ENCODE assay signal across 1 cellular context in the genomic region with DNA sequence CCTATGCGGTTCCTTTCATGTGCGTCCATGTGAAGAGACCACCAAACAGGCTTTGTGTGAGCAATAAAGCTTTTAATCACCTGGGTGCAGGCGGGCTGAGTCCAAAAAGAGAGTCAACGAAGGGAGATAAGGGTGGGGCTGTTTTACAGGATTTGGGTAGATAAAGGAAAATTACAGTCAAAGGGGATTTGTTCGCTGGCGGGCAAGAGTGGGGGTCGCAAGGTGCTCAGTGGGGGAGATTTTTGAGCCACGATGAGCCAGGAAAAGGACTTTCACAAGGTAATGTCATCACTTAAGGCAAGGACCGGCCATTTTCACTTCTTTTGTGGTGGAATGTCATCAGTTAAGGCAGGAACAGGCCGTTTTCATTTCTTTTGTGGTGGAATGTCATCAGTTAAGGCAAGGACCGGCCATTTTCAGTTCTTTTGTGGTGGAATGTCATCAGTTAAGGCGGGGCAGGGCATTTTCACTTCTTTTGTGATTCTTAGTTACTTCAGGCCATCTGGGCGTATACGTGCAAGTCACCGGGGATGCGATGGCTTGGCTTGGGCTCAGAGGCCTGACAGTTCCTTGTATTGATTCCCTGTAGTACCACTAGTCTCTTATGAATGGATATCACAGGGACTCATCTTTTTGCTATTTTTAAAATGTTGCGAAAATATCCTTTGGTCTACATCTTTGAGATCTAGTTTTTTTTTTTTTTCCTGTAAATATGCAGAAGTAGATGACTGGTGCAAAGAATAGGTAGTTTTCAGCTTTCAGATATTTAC.
TF ChIP-seq lines count a peak whose summit lies in the region.

No MANE protein-coding gene starts in this region.

TF ChIP-seq in WTC11, 78 proteins besides CTCF, POLR2A, EP300 and RAD21:
- TF ChIP-seq, protein P1, sequence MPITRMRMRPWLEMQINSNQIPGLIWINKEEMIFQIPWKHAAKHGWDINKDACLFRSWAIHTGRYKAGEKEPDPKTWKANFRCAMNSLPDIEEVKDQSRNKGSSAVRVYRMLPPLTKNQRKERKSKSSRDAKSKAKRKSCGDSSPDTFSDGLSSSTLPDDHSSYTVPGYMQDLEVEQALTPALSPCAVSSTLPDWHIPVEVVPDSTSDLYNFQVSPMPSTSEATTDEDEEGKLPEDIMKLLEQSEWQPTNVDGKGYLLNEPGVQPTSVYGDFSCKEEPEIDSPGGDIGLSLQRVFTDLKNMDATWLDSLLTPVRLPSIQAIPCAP (CRISPR knock-in tag; IDR thresholded peaks at IDR 0.05), result peak; percentile 90; the same call in 1 of the 2 replicates
- TF ChIP-seq TEAD1 (CRISPR knock-in tag; IDR thresholded peaks at IDR 0.05), result peak; percentile 71; the same call in 1 of the 2 replicates
